Comparison of ENCODE assay signal across 8 cellular contexts in genomic region chr11:2699531-2700414, GRCh38. TPM values are rescaled to one million over a fixed set of nuclear protein-coding genes. Genes with fewer than 3 reads are reported as not detected.
A peak's percentile ranks its signal among the peaks of the same experiment; 100 is the strongest.
DNase-seq lines count a peak whose midpoint lies in the region; ATAC-seq and TF ChIP-seq lines count a peak whose summit lies in the region.

Gene KCNQ1OT1 (minus strand): TSS chr11:2699994.

- H3K4me3 ChIP-seq in coronary artery (peak within 1 kb of the TSS; percentile 84), left lung (peak within 1 kb of the TSS; percentile 43 to 54)

- peaks cover 11% of the 10 kb centered on the region for H3K4me1 Mint-ChIP-seq in activated CD4-positive, alpha-beta T cell treated with anti-CD3 and anti-CD28 coated beads, Interleukin-2, amount 10 ng/mL, durations not matched to agents 24 days and 14 days

- TF ChIP-seq CTCF in coronary artery (IDR thresholded peaks at IDR 0.05) (no peak), left lung (IDR thresholded peaks at IDR 0.05) (no peak)

- peaks cover 0 to 14% of the 10 kb centered on the region in 2 donors for H3K4me1 ChIP-seq in left lung

- H3K27ac ChIP-seq in coronary artery (peak within 1 kb of the TSS; percentile 76 to 98), left lung (peak within 1 kb of the TSS; percentile 87 to 89)

- no peaks in the 10 kb centered on the region for H3K9me3 ChIP-seq in left lung

- peaks cover 5% of the 10 kb centered on the region for H3K36me3 Mint-ChIP-seq in activated CD4-positive, alpha-beta T cell treated with anti-CD3 and anti-CD28 coated beads, Interleukin-2, amount 10 ng/mL, durations not matched to agents 24 days and 14 days (ENCODE audit: low read depth)

- H3K4me3 Mint-ChIP-seq in activated CD4-positive, alpha-beta T cell treated with anti-CD3 and anti-CD28 coated beads, Interleukin-2, amount 10 ng/mL, durations not matched to agents 24 days and 14 days: peak within 1 kb of the TSS; percentile 89

- intact Hi-C loops in activated CD4-positive, alpha-beta T cell treated with anti-CD3 and anti-CD28 coated beads, Interleukin-2, amount 10 ng/mL, durations not matched to agents 24 days and 14 days (cut with micrococcal nuclease): loop anchor here (10.0 kb wide), 1 partner anchor 185 kb away; the partner anchor contains the start of gene CDKN1C
- intact Hi-C loops in left lung (cut with DNase I): no loop called here

- no peaks in the 10 kb centered on the region for H3K27me3 ChIP-seq in left lung

- H3K36me3 ChIP-seq in left lung: no peaks in the 10 kb centered on the region

- no peaks in the 10 kb centered on the region for H3K9me3 Mint-ChIP-seq in activated CD4-positive, alpha-beta T cell treated with anti-CD3 and anti-CD28 coated beads, Interleukin-2, amount 10 ng/mL, durations not matched to agents 24 days and 14 days

- H3K27me3 Mint-ChIP-seq in activated CD4-positive, alpha-beta T cell treated with anti-CD3 and anti-CD28 coated beads, Interleukin-2, amount 10 ng/mL, durations not matched to agents 24 days and 14 days: peaks cover 3% of the 10 kb centered on the region

- H3K27ac Mint-ChIP-seq in activated CD4-positive, alpha-beta T cell treated with anti-CD3 and anti-CD28 coated beads, Interleukin-2, amount 10 ng/mL, durations not matched to agents 24 days and 14 days: peak within 1 kb of the TSS; percentile 70

- DNase-seq in AML-193 (lab: John Stamatoyannopoulos, UW) (peak; percentile 68 to 81), NCI-H510A (lab: John Stamatoyannopoulos, UW) (peak; percentile 13), coronary artery (ENCODE audit: low spot score) (peak; percentile 95), left lung (peak; percentile 91 to 92)
- peak; percentile 96 for DNase-seq in activated CD4-positive, alpha-beta T cell treated with anti-CD3 and anti-CD28 coated beads, Interleukin-2, amount 10 ng/mL, durations not matched to agents 24 days and 14 days
- peak; percentile 82 to 83 for DNase-seq in stimulated activated CD4-positive, alpha-beta T cell treated with anti-CD3 and anti-CD28 coated beads, Interleukin-2, amount 100 ng/mL, for 24 hours

- ATAC-seq in GM19043 (IDR thresholded peaks at IDR 0.05; ENCODE audit: low read depth, unreplicated experiment) (peak; percentile 87), HG03354 (IDR thresholded peaks at IDR 0.05; ENCODE audit: poor library complexity, severe bottlenecking, unreplicated experiment) (peak; percentile 91), left lung (peak; percentile 92)

RNA-seq across cellular contexts. Expression of gene KCNQ1OT1, which starts in this region (rescaled TPM):
- 0.59 and 0.61 TPM in 2 replicates for total RNA-seq in activated CD4-positive, alpha-beta T cell treated with anti-CD3 and anti-CD28 coated beads, Interleukin-2, amount 10 ng/mL, durations not matched to agents 24 days and 14 days
- 1 to 10 TPM; 2.5 to 2.6 TPM for total RNA-seq in left lung

Comparison
In these comparisons a context has a peak if more than half of its experiments do, and no peak if none do; other contexts are left out.
1. Peak in every context shown above with its lines: DNase-seq, ATAC-seq, H3K4me3 ChIP-seq and H3K27ac ChIP-seq.
2. Peak in DNase-seq in activated CD4-positive, alpha-beta T cell treated with anti-CD3 and anti-CD28 coated beads, Interleukin-2, amount 10 ng/mL, durations not matched to agents 24 days and 14 days; RNA of the gene not detected or under 1 TPM.
3. DNase-seq: peak in every context shown above with its lines; median percentile 96 in activated CD4-positive, alpha-beta T cell treated with anti-CD3 and anti-CD28 coated beads, Interleukin-2, amount 10 ng/mL, durations not matched to agents 24 days and 14 days; 95 in coronary artery; 92 in left lung; 82 in stimulated activated CD4-positive, alpha-beta T cell treated with anti-CD3 and anti-CD28 coated beads, Interleukin-2, amount 100 ng/mL, for 24 hours; 74 in AML-193; 13 in NCI-H510A.